Comparison of ENCODE assay signal across 8 cellular contexts in genomic region chr17:58416937-58417299, GRCh38. TPM values are rescaled to one million over a fixed set of nuclear protein-coding genes. Genes with fewer than 3 reads are reported as not detected.
DNase-seq lines count a peak whose midpoint lies in the region; ATAC-seq and TF ChIP-seq lines count a peak whose summit lies in the region.

No MANE protein-coding gene starts in this region.

- no peak overlapping the region for H3K18ac ChIP-seq in H9 (ENCODE audit: insufficient read length, low read depth, low read length)

- DNase-seq in H9 (no peak), iPS DF 6.9 (ENCODE audit: low read depth, low spot score) (no peak), SJCRH30 (no peak)
- no peak for DNase-seq in activated T-helper 1 cell treated with anti-CD3 and anti-CD28 coated beads, Interleukin-12 subunit alpha, Interleukin-12 subunit beta, Interleukin-2, Interleukin-4 antibody, amounts not matched to agents 30 ng/mL and 10 ng/mL and 1 ng/mL, durations not matched to agents 14 hours and 24 hours and 36 hours (ENCODE audit: low spot score)

- H3K36me3 ChIP-seq in iPS DF 6.9 (ENCODE audit: control insufficient read depth, insufficient read depth, low read length) (no peaks in the 10 kb centered on the region), rectal smooth muscle tissue (ENCODE audit: control insufficient read depth, insufficient read depth, low read length) (no peaks in the 10 kb centered on the region), SJCRH30 (no peaks in the 10 kb centered on the region)

- no peak overlapping the region for H3T11ph ChIP-seq in H9 (ENCODE audit: low read length)

- no peak overlapping the region for H3K27ac ChIP-seq in H9 (ENCODE audit: insufficient read length, low read depth, low read length)
- H3K27ac ChIP-seq in VCaP, result peak overlapping the region; percentile 92
- no peak overlapping the region for H3K27ac ChIP-seq in iPS DF 6.9 (ENCODE audit: low read length)
- peak overlapping the region; percentile 49 for H3K27ac ChIP-seq in rectal smooth muscle tissue (ENCODE audit: low read depth, low read length)
- no peak overlapping the region for H3K27ac ChIP-seq in SJCRH30

- no peak overlapping the region for H2BK5ac ChIP-seq in H9 (ENCODE audit: insufficient read length, low read length)

- ATAC-seq in HG02970 (IDR thresholded peaks at IDR 0.05; ENCODE audit: low FRiP score, unreplicated experiment) (no peak), GM21515 (IDR thresholded peaks at IDR 0.05; ENCODE audit: unreplicated experiment) (no peak)

- peaks cover 29 to 33% of the 10 kb centered on the region in 2 experiments for H3K4me1 Mint-ChIP-seq in H9
- H3K4me1 Mint-ChIP-seq in activated T-helper 1 cell treated with anti-CD3 and anti-CD28 coated beads, Interleukin-12 subunit alpha, Interleukin-12 subunit beta, Interleukin-2, Interleukin-4 antibody, amounts not matched to agents 30 ng/mL and 10 ng/mL and 1 ng/mL, durations not matched to agents 14 hours and 24 hours and 36 hours (ENCODE audit: low read depth), result peaks cover 34% of the 10 kb centered on the region

- peak overlapping the region; percentile 56 to 81 for H3K4me3 Mint-ChIP-seq in H9
- H3K4me3 Mint-ChIP-seq in activated T-helper 1 cell treated with anti-CD3 and anti-CD28 coated beads, Interleukin-12 subunit alpha, Interleukin-12 subunit beta, Interleukin-2, Interleukin-4 antibody, amounts not matched to agents 30 ng/mL and 10 ng/mL and 1 ng/mL, durations not matched to agents 14 hours and 24 hours and 36 hours, result no peak overlapping the region

- H2BK15ac ChIP-seq in H9 (ENCODE audit: low read depth, low read length), result no peak overlapping the region

- no peak overlapping the region for H2AFZ ChIP-seq in H9 (ENCODE audit: low read length)

- H3K23ac ChIP-seq in H9 (ENCODE audit: insufficient read length, low read depth, low read length), result no peak overlapping the region

- H3K4me1 ChIP-seq in H9 (ENCODE audit: insufficient read depth, low read length) (no peaks in the 10 kb centered on the region), iPS DF 6.9 (ENCODE audit: control insufficient read depth, insufficient read depth, low read length) (no peaks in the 10 kb centered on the region), rectal smooth muscle tissue (ENCODE audit: control insufficient read depth, insufficient read depth, low read length) (peaks cover 3% of the 10 kb centered on the region), SJCRH30 (peaks cover 4% of the 10 kb centered on the region; the same call in 1 of the 2 replicates)

- H3K9me3 ChIP-seq in H9 (ENCODE audit: control insufficient read depth, low read depth, low read length), result no peaks in the 10 kb centered on the region
- H3K9me3 ChIP-seq in iPS DF 6.9 (ENCODE audit: control insufficient read depth, insufficient read depth, low read length), result no peaks in the 10 kb centered on the region
- no peaks in the 10 kb centered on the region for H3K9me3 ChIP-seq in SJCRH30 (replicated peaks)

- peak overlapping the region; percentile 61 for H3K9ac ChIP-seq in H9 (ENCODE audit: extremely low read depth, insufficient read length, low read length)
- H3K9ac ChIP-seq in rectal smooth muscle tissue (ENCODE audit: low read length), result peak overlapping the region; percentile 53

- H2BK20ac ChIP-seq in H9 (ENCODE audit: low read depth, low read length, poor library complexity, severe bottlenecking), result no peak overlapping the region

- no CpG with 5 or more reads among the region's 6 CpGs for WGBS in H9 (ENCODE audit: extremely low coverage, insufficient read length, low lambda C conversion rate)
- WGBS in iPS DF 6.9 (ENCODE audit: insufficient coverage, insufficient read length), result no CpG with 5 or more reads among the region's 6 CpGs

- no peak overlapping the region for H2BK12ac ChIP-seq in H9 (ENCODE audit: insufficient read length, low read depth, low read length)

- H3K27me3 ChIP-seq in H9 (ENCODE audit: insufficient read depth, low read length) (no peaks in the 10 kb centered on the region), iPS DF 6.9 (ENCODE audit: control insufficient read depth, insufficient read depth, low read length) (no peaks in the 10 kb centered on the region), rectal smooth muscle tissue (ENCODE audit: control insufficient read depth, insufficient read depth, low read length) (no peaks in the 10 kb centered on the region), SJCRH30 (peaks cover 14% of the 10 kb centered on the region)

- H3K56ac ChIP-seq in H9 (ENCODE audit: insufficient read length, low read depth, low read length), result no peak overlapping the region

- H3K79me2 ChIP-seq in H9 (ENCODE audit: insufficient read depth, low read length), result no peaks in the 10 kb centered on the region

- H4K20me1 ChIP-seq in H9 (ENCODE audit: control insufficient read depth, insufficient read depth, insufficient read length), result no peaks in the 10 kb centered on the region

- H4K91ac ChIP-seq in H9 (ENCODE audit: insufficient read length, low read depth, low read length), result no peak overlapping the region

- H3K4me3 ChIP-seq in iPS DF 6.9 (ENCODE audit: low read length) (peak overlapping the region; percentile 30; the same call in 1 of the 2 replicates), rectal smooth muscle tissue (ENCODE audit: low read length) (peak overlapping the region; percentile 65), SJCRH30 (no peak overlapping the region)

- H3K4me2 ChIP-seq in H9 (ENCODE audit: insufficient read depth, insufficient read length, low read length), result peak overlapping the region; percentile 65

- no peaks in the 10 kb centered on the region for H3K9me3 Mint-ChIP-seq in H9
- H3K9me3 Mint-ChIP-seq in activated T-helper 1 cell treated with anti-CD3 and anti-CD28 coated beads, Interleukin-12 subunit alpha, Interleukin-12 subunit beta, Interleukin-2, Interleukin-4 antibody, amounts not matched to agents 30 ng/mL and 10 ng/mL and 1 ng/mL, durations not matched to agents 14 hours and 24 hours and 36 hours, result no peaks in the 10 kb centered on the region

- H2BK120ac ChIP-seq in H9 (ENCODE audit: low read depth, low read length, poor library complexity, severe bottlenecking), result no peak overlapping the region

- no peak overlapping the region for H4K8ac ChIP-seq in H9 (replicated peaks; ENCODE audit: insufficient read length, low read depth, low read length)

- H3K27ac Mint-ChIP-seq in H9, result peak overlapping the region; percentile 65 to 84 (median 78); a peak in 4 of 7 replicates
- no peak overlapping the region for H3K27ac Mint-ChIP-seq in activated T-helper 1 cell treated with anti-CD3 and anti-CD28 coated beads, Interleukin-12 subunit alpha, Interleukin-12 subunit beta, Interleukin-2, Interleukin-4 antibody, amounts not matched to agents 30 ng/mL and 10 ng/mL and 1 ng/mL, durations not matched to agents 14 hours and 24 hours and 36 hours

- no peak overlapping the region for H3K4ac ChIP-seq in H9 (ENCODE audit: low read depth, low read length)

- TF ChIP-seq CTCF in H9 (conservative IDR thresholded peaks at IDR 0.05) (no peak), VCaP (conservative IDR thresholded peaks at IDR 0.05) (no peak)

- intact Hi-C loops in activated T-helper 1 cell treated with anti-CD3 and anti-CD28 coated beads, Interleukin-12 subunit alpha, Interleukin-12 subunit beta, Interleukin-2, Interleukin-4 antibody, amounts not matched to agents 30 ng/mL and 10 ng/mL and 1 ng/mL, durations not matched to agents 14 hours and 24 hours and 36 hours (cut with micrococcal nuclease), result loop anchor here (1.0 kb wide), 6 partner anchors 30 to 100 kb away; partner anchors contain the start of genes SUPT4H1 and TSPOAP1

- no peak overlapping the region for H4K5ac ChIP-seq in H9 (ENCODE audit: insufficient read length, low read depth, low read length)

- no peak overlapping the region for H3K14ac ChIP-seq in H9 (ENCODE audit: insufficient read depth, low read length)

- H3K23me2 ChIP-seq in H9 (ENCODE audit: insufficient read length, low read depth, low read length, poor library complexity, severe bottlenecking), result peaks cover 4% of the 10 kb centered on the region

- no peak overlapping the region for H2AK5ac ChIP-seq in H9 (ENCODE audit: insufficient read length, low read length)

- no peaks in the 10 kb centered on the region for H3K36me3 Mint-ChIP-seq in H9 (ENCODE audit: insufficient read depth in 1 of 3, low read depth in 3 of 3)
- peaks cover 3% of the 10 kb centered on the region for H3K36me3 Mint-ChIP-seq in activated T-helper 1 cell treated with anti-CD3 and anti-CD28 coated beads, Interleukin-12 subunit alpha, Interleukin-12 subunit beta, Interleukin-2, Interleukin-4 antibody, amounts not matched to agents 30 ng/mL and 10 ng/mL and 1 ng/mL, durations not matched to agents 14 hours and 24 hours and 36 hours (ENCODE audit: low read depth)

- peaks cover 10% of the 10 kb centered on the region; the same call in 1 of the 2 replicates for H3K27me3 Mint-ChIP-seq in H9 (ENCODE audit: low read depth)
- H3K27me3 Mint-ChIP-seq in activated T-helper 1 cell treated with anti-CD3 and anti-CD28 coated beads, Interleukin-12 subunit alpha, Interleukin-12 subunit beta, Interleukin-2, Interleukin-4 antibody, amounts not matched to agents 30 ng/mL and 10 ng/mL and 1 ng/mL, durations not matched to agents 14 hours and 24 hours and 36 hours (ENCODE audit: insufficient read depth), result peaks cover 7% of the 10 kb centered on the region

- no peaks in the 10 kb centered on the region for H3K79me1 ChIP-seq in H9 (ENCODE audit: insufficient read depth, low read depth, low read length, poor library complexity, severe bottlenecking)

RNA-seq across cellular contexts. Expression of gene RNF43, which starts 0.4 kb away (rescaled TPM):
- 0.42 and 0.72 TPM in 2 replicates for total RNA-seq in H9 (2021)
- total RNA-seq in activated T-helper 1 cell treated with anti-CD3 and anti-CD28 coated beads, Interleukin-12 subunit alpha, Interleukin-12 subunit beta, Interleukin-2, Interleukin-4 antibody, amounts not matched to agents 30 ng/mL and 10 ng/mL and 1 ng/mL, durations not matched to agents 14 hours and 24 hours and 36 hours, result 0.47 and 0.86 TPM in 2 replicates
- total RNA-seq in SJCRH30 (2014; rRNA removed; shearing (Covaris generic)), result not detected in 2 replicates

Comparison
In these comparisons a context has a peak if more than half of its experiments do, and no peak if none do; other contexts are left out.
1. H3K27ac ChIP-seq: peak in VCaP (single experiment) and rectal smooth muscle tissue (single experiment); none in H9 (single experiment), iPS DF 6.9 (single experiment) and SJCRH30 (single experiment).